ENCODE assay signal across 33 cellular contexts in the genomic region with DNA sequence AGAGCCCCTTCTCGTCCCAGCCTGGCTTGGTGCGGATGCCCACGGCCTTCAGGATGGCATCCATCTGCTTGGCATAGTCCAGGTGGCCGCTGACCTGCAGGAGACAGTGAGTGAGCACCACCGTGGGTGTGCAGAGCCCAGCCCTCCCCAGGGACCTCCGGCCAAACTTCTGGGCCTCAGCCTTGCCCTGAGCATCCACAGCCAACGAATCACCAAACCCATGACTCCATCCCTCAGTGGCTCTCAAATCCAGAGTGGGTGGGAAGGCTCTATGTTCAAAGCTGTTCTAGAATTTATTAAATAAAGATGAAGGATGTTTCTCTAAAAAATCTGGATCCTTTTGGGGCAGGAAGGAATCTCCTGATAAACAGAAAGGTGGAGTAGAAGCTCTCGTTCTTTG. TPM values are rescaled to one million over a fixed set of nuclear protein-coding genes. Genes with fewer than 3 reads are reported as not detected.
"Had no signal": no experiment of that assay in that cellular context is flagged by ENCODE, and none has a peak within 500 bp of the region (broad histone marks: within the 10 kb centered on the region; RNA-seq: fewer than 3 reads in every experiment).

No MANE protein-coding gene starts in this region.

- ATAC-seq: activated CD4-positive, alpha-beta T cell treated with anti-CD3 and anti-CD28 coated beads for 36 hours; activated CD8-positive, alpha-beta memory T cell treated with anti-CD3 and anti-CD28 coated beads, Interleukin-2, amount 10 ng/mL, durations not matched to agents 7 days and 5 days; activated CD8-positive, alpha-beta T cell treated with anti-CD3 and anti-CD28 coated beads, Interleukin-2, amount 10 ng/mL, durations not matched to agents 7 days and 5 days; activated naive CD8-positive, alpha-beta T cell treated with anti-CD3 and anti-CD28 coated beads, Interleukin-2, amount 50 U/mL, for 24 hours; body of pancreas; T-helper 17 cell had no signal

- H3K4me1 ChIP-seq: adrenal gland, body of pancreas, colonic mucosa, esophagus squamous epithelium had no signal

- DNase-seq: activated CD4-positive, alpha-beta memory T cell treated with anti-CD3 and anti-CD28 coated beads for 36 hours; activated CD4-positive, alpha-beta T cell treated with anti-CD3 and anti-CD28 coated beads for 36 hours; activated CD4-positive, alpha-beta T cell treated with anti-CD3 and anti-CD28 coated beads, Interleukin-2, amount 10 ng/mL, durations not matched to agents 24 days and 14 days; activated CD4-positive, CD25-positive, alpha-beta regulatory T cell; activated CD4-positive, CD25-positive, alpha-beta regulatory T cell treated with anti-CD3 and anti-CD28 coated beads, Interleukin-2, amount 50 U/mL, for 72 hours; activated CD8-positive, alpha-beta memory T cell treated with anti-CD3 and anti-CD28 coated beads, Interleukin-2, amount 10 ng/mL, durations not matched to agents 7 days and 5 days; activated CD8-positive, alpha-beta memory T cell treated with anti-CD3 and anti-CD28 coated beads, Interleukin-2, amount 50 U/mL, for 4 hours; activated CD8-positive, alpha-beta T cell treated with anti-CD3 and anti-CD28 coated beads, Interleukin-2, amount 10 ng/mL, durations not matched to agents 7 days and 5 days; activated effector memory CD4-positive, alpha-beta T cell treated with anti-CD3 and anti-CD28 coated beads, Interleukin-2, amount 50 U/mL, for 16 hours; activated naive CD4-positive, alpha-beta T cell treated with anti-CD3 and anti-CD28 coated beads for 36 hours; activated naive CD8-positive, alpha-beta T cell treated with anti-CD3 and anti-CD28 coated beads for 36 hours; activated naive CD8-positive, alpha-beta T cell treated with anti-CD3 and anti-CD28 coated beads, Interleukin-2, amount 50 U/mL, for 24 hours; activated T-cell treated with anti-CD3 and anti-CD28 coated beads, Interleukin-2, amount 50 U/mL, for 1 hour; activated T-cell treated with anti-CD3 and anti-CD28 coated beads, Interleukin-2, amount 50 U/mL, for 48 hours; adrenal gland; amygdala; aorta; body of pancreas; central memory CD4-positive, alpha-beta T cell; cerebellar nuclear complex; colonic mucosa; effector CD8-positive, alpha-beta T cell; esophagus squamous epithelium; foreskin fibroblast; head of caudate nucleus; T-helper 1 cell; T-helper 17 cell; T1000 had no signal

- H3K4me3 ChIP-seq: adrenal gland, body of pancreas, colonic mucosa, esophagus squamous epithelium had no signal

- H3K36me3 ChIP-seq: adrenal gland, colonic mucosa had no signal

- H3K9me3 ChIP-seq: adrenal gland, body of pancreas, colonic mucosa, esophagus squamous epithelium had no signal

- H3K27me3 ChIP-seq: adrenal gland, body of pancreas, colonic mucosa, esophagus squamous epithelium had no signal

- H3K27ac ChIP-seq: adrenal gland, body of pancreas, colonic mucosa, epithelial cell of prostate, esophagus squamous epithelium had no signal

RNA-seq across cellular contexts. Expression of a gene that starts 18.7 kb away (rescaled TPM):
- total RNA-seq: activated CD4-positive, alpha-beta T cell treated with anti-CD3 and anti-CD28 coated beads, Interleukin-2, amount 10 ng/mL, durations not matched to agents 24 days and 14 days; activated CD8-positive, alpha-beta memory T cell treated with anti-CD3 and anti-CD28 coated beads for 36 hours; activated CD8-positive, alpha-beta memory T cell treated with anti-CD3 and anti-CD28 coated beads, Interleukin-2, amount 10 ng/mL, durations not matched to agents 7 days and 5 days; activated CD8-positive, alpha-beta T cell treated with anti-CD3 and anti-CD28 coated beads, Interleukin-2, amount 10 ng/mL, durations not matched to agents 7 days and 5 days; activated naive CD8-positive, alpha-beta T cell treated with anti-CD3 and anti-CD28 coated beads for 36 hours; activated T-helper 1 cell treated with anti-CD3 and anti-CD28 coated beads, Interleukin-12 subunit alpha, Interleukin-12 subunit beta, Interleukin-2, Interleukin-4 antibody, amounts not matched to agents 30 ng/mL and 10 ng/mL and 1 ng/mL, durations not matched to agents 14 hours and 24 hours and 36 hours; activated T-helper 2 cell treated with anti-CD3 and anti-CD28 coated beads, Interferon-gamma antibody, Interleukin-2, Interleukin-4, amounts not matched to agents 10 μg/mL and 5 μg/mL and 100 μg/mL, durations not matched to agents 14 hours and 24 hours and 36 hours; adrenal gland; body of pancreas; colonic mucosa; endothelial cell of umbilical vein; esophagus squamous epithelium had no signal
- polyA plus RNA-seq: adrenal gland, aorta, endothelial cell of umbilical vein had no signal
